Comparison of ENCODE assay signal across 8 cellular contexts in the genomic region with DNA sequence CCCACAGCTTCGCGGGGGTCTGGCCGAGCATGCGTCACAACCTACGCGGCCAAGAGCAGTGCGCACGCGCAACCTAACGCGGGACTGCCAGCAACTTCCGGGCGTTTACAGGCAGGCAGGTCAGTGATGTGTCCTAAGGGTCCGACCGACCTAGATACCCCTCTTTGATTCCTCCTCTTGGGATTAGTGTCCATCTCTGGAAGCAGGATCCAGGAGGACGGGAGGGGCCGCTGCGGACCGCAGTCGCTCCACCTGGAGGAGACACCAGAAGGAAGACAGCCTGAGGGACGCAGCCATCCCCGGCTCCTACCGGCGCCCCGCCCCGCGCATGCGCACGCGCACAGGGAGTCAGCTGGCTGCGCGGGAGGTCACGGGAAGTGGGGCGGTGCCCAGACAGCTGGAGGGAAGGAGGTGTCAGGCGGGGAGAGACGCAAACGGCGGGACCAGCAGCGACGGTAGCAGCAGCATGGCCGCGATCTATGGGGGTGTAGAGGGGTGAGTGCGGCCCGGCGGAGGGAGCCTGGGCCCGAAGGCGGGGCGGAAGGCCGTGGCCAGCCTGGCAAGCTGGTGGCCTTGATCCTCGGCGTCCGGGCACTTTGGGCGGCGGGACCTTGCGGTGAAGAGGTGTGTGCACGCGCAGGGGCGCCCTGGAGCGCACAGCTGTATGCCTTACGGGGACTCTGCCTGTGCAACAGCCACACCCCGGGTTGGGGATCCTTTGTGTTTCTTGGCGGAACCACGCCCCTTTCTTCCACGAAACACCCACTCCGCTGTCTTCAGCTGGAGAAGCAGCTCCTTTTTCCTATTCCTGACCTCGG. TPM values are rescaled to one million over a fixed set of nuclear protein-coding genes. Genes with fewer than 3 reads are reported as not detected.
DNase-seq lines count a peak whose midpoint lies in the region; ATAC-seq and TF ChIP-seq lines count a peak whose summit lies in the region.

A gene (plus strand): TSS at position 431 of the 818 bp plus-strand sequence. CDS start 36 bp downstream, at position 467.

- peak within 1 kb of the TSS; percentile 74 for H2AFZ ChIP-seq in neuron (ENCODE audit: low read depth, low read length)

- H3K4me1 ChIP-seq in SJSA1 (replicated peaks) (peaks cover 17% of the 10 kb centered on the region), foreskin keratinocyte (peaks cover 36% of the 10 kb centered on the region), neuron (ENCODE audit: insufficient read depth, low read length) (peaks cover 8% of the 10 kb centered on the region)

- H3K4me3 ChIP-seq in HFF-Myc (replicated peaks; ENCODE audit: low read depth, low read length) (peak within 1 kb of the TSS; percentile 75), SJSA1 (peak within 1 kb of the TSS; percentile 68), neuron (ENCODE audit: low read length) (peak within 1 kb of the TSS; percentile 86)

- peak; percentile 74 for ATAC-seq in foreskin keratinocyte

- H3K27ac ChIP-seq in SJSA1 (peak within 1 kb of the TSS; percentile 79), foreskin keratinocyte (peak within 1 kb of the TSS; percentile 92)

- H3K9me3 ChIP-seq in SJSA1 (replicated peaks) (no peaks in the 10 kb centered on the region), neuron (ENCODE audit: low read length) (no peaks in the 10 kb centered on the region)

- DNase-seq in GM04503 (ENCODE audit: low read depth) (peak; percentile 70), HFF-Myc (ENCODE audit: extremely low read depth, low read depth) (peak; percentile 81), MV-4-11 (lab: John Stamatoyannopoulos, UW) (peak; percentile 91), SJSA1 (ENCODE audit: low read depth in 1 of 2, low spot score in 2 of 2) (peak; percentile 96 to 99), foreskin keratinocyte (peak; percentile 88 to 95), stromal cell of bone marrow (ENCODE audit: low read depth) (peak; percentile 86)
- peak; percentile 95 to 99 (median 96) for DNase-seq in activated naive CD4-positive, alpha-beta T cell (lab: John Stamatoyannopoulos, UW)

- H3K36me3 ChIP-seq in SJSA1, result peaks cover 19% of the 10 kb centered on the region
- H3K36me3 ChIP-seq in neuron (ENCODE audit: insufficient read depth, low read length), result peaks cover 13% of the 10 kb centered on the region

- TF ChIP-seq CTCF in HFF-Myc (IDR thresholded peaks at IDR 0.05; ENCODE audit: low read depth, low read length, missing control alignments), result no peak
- TF ChIP-seq CTCF in foreskin keratinocyte (conservative IDR thresholded peaks at IDR 0.05), result peak; percentile 16

- H3K27me3 ChIP-seq in SJSA1 (replicated peaks), result no peaks in the 10 kb centered on the region
- no peaks in the 10 kb centered on the region for H3K27me3 ChIP-seq in foreskin keratinocyte
- H3K27me3 ChIP-seq in neuron (ENCODE audit: insufficient read depth, low read length), result peaks cover 7% of the 10 kb centered on the region

RNA-seq across cellular contexts. Expression of the gene that starts here (rescaled TPM):
- total RNA-seq in SJSA1 (2014; rRNA removed; shearing (Covaris generic)), result 35.8 and 48.0 TPM in 2 replicates
- total RNA-seq in foreskin keratinocyte, result 52.2 and 81.9 TPM in 2 replicates
- 85.0 and 124 TPM in 2 replicates for polyA plus RNA-seq in foreskin keratinocyte

Comparison
In these comparisons a context has a peak if more than half of its experiments do, and no peak if none do; other contexts are left out.
1. Peak in every context shown above with its lines: DNase-seq, ATAC-seq, H3K4me3 ChIP-seq and H3K27ac ChIP-seq.